29 cellular contexts compared by ENCODE assay signal in the genomic region with DNA sequence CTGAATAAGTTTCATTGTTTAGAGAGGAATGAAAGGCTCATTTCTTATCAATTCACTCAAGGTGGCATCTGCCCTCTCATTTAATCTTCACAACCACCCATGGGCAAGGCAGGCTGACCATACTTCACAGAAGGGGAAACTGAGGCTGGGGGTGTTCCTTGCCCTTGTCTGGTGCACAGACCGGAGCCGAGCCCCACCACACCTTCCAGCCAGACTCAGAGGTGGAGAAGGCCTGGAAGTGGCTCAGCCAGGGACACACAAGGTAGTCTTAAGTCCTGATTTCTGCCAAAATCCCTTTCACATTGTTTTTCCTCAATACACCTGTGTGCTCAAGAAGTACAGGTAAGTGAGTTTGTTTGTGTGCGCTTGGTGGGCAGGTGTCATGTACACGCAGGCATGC.
"Had no signal": no experiment of that assay in that cellular context is flagged by ENCODE, and none has a peak within 500 bp of the region (broad histone marks: within the 10 kb centered on the region; RNA-seq: fewer than 3 reads in every experiment).

No MANE protein-coding gene starts in this region.

- H3K36me3 ChIP-seq: heart left ventricle, left lung, neutrophil, stomach, thyroid gland, transverse colon, upper lobe of left lung had no signal

- H3K4me3 ChIP-seq: heart left ventricle, left lung, lung, stomach, testis, thyroid gland, transverse colon, upper lobe of left lung had no signal

- H3K9ac ChIP-seq: parathyroid adenoma had no signal

- H3K27ac ChIP-seq: heart left ventricle, left lung, neutrophil, parathyroid adenoma, stomach, testis, thyroid gland, transverse colon, upper lobe of left lung had no signal

- H3K36me3 Mint-ChIP-seq: immature natural killer cell; mesothelial cell of epicardium; naive B cell; stimulated activated memory B cell treated with anti-CD40 and anti-IgM and Interleukin-4, amounts not matched to agents 10 μg/mL and 1 μg/mL and 100 μg/mL, for 72 hours had no signal

- H3K4me3 Mint-ChIP-seq: immature natural killer cell; mesothelial cell of epicardium; naive B cell; stimulated activated memory B cell treated with anti-CD40 and anti-IgM and Interleukin-4, amounts not matched to agents 10 μg/mL and 1 μg/mL and 100 μg/mL, for 72 hours had no signal

- H2AFZ ChIP-seq: parathyroid adenoma had no signal

- H3K27me3 ChIP-seq: testis, thyroid gland, transverse colon, upper lobe of left lung had no signal

- H3K27ac Mint-ChIP-seq: immature natural killer cell; mesothelial cell of epicardium; naive B cell; progenitor cell of endocrine pancreas; stimulated activated memory B cell treated with anti-CD40 and anti-IgM and Interleukin-4, amounts not matched to agents 10 μg/mL and 1 μg/mL and 100 μg/mL, for 72 hours had no signal

- H3K9me3 Mint-ChIP-seq: immature natural killer cell; mesothelial cell of epicardium; naive B cell; stimulated activated memory B cell treated with anti-CD40 and anti-IgM and Interleukin-4, amounts not matched to agents 10 μg/mL and 1 μg/mL and 100 μg/mL, for 72 hours had no signal

- H3K4me1 Mint-ChIP-seq: immature natural killer cell; mesothelial cell of epicardium; naive B cell; stimulated activated memory B cell treated with anti-CD40 and anti-IgM and Interleukin-4, amounts not matched to agents 10 μg/mL and 1 μg/mL and 100 μg/mL, for 72 hours had no signal

- H3K79me2 ChIP-seq: parathyroid adenoma had no signal

- H3K4me1 ChIP-seq: heart left ventricle, left lung, parathyroid adenoma, stomach, testis, thyroid gland, transverse colon, upper lobe of left lung had no signal

- DNase-seq: glutamatergic neuron; heart left ventricle; hypothalamus; immature natural killer cell; kidney; mesendoderm; naive B cell; occipital lobe; right cardiac atrium; small intestine; stimulated activated CD4-positive, alpha-beta T cell treated with anti-CD3 and anti-CD28 coated beads, Interleukin-1b, Interleukin-23, amount 100 ng/mL, for 48 hours; stimulated activated CD4-positive, alpha-beta T cell treated with anti-CD3 and anti-CD28 coated beads, Interleukin-2, amount 100 ng/mL, for 48 hours; stimulated activated CD4-positive, alpha-beta T cell treated with anti-CD3 and anti-CD28 coated beads, Interleukin-4, amount 100 ng/mL, for 4 hours; stimulated activated CD8-positive, alpha-beta memory T cell treated with anti-CD3 and anti-CD28 coated beads, Interleukin-4, amount 100 ng/mL, for 48 hours; stimulated activated naive CD8-positive, alpha-beta T cell treated with anti-CD3 and anti-CD28 coated beads, Interleukin-15, Interleukin-2, amounts not matched to agents 100 U/mL and 50 U/mL, for 24 hours; stomach; testis; thyroid gland; transverse colon; upper lobe of left lung had no signal

- ATAC-seq: heart left ventricle; left colon; left lung; right cardiac atrium; sciatic nerve; stimulated activated memory B cell treated with anti-CD40 and anti-IgM and Interleukin-4, amounts not matched to agents 10 μg/mL and 1 μg/mL and 100 μg/mL, for 72 hours; stimulated activated naive CD8-positive, alpha-beta T cell treated with anti-CD3 and anti-CD28 coated beads, Interleukin-15, Interleukin-2, amounts not matched to agents 100 U/mL and 50 U/mL, for 24 hours had no signal

- H3K9me3 ChIP-seq: heart left ventricle, left lung, neutrophil, stomach, testis, thyroid gland, transverse colon, upper lobe of left lung had no signal
